Comparison of ENCODE assay signal across 25 cellular contexts in the genomic region with DNA sequence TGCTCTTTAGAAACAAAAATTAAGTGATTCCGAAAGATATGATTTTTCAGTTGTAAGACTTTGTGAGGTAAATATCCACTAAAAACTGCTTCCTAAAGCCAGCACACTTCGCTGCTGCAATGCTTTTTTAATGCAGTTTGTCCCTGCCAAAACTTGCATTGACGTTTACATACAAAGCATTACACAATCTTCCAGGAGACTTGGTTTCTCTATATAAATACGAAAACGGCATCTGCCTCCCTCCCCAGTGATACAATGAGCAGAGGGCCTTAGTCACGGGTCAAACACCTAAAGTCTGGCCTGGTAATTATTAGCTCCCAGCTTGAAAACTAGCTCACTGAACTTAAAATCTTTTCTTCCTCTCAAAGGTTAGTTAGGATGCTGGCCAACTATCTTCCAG.
A peak's percentile ranks its signal among the peaks of the same experiment; 100 is the strongest.
DNase-seq lines count a peak whose midpoint lies in the region; ATAC-seq, FAIRE-seq and TF ChIP-seq lines count a peak whose summit lies in the region.
"Had no signal": no experiment of that assay in that cellular context is flagged by ENCODE, and none has a peak within 500 bp of the region (broad histone marks: within the 10 kb centered on the region; RNA-seq: fewer than 3 reads in every experiment).

No MANE protein-coding gene starts in this region.

- no peaks in the 10 kb centered on the region for H3K9me3 ChIP-seq in AG04450 (ENCODE audit: control insufficient read depth, insufficient read depth, low read length)
- no peaks in the 10 kb centered on the region for H3K9me3 ChIP-seq in HepG2 (ENCODE audit: low read length)
- H3K9me3 ChIP-seq: left lung, mucosa of descending colon, neutrophil had no signal

- H3K9ac ChIP-seq in HepG2 (ENCODE audit: insufficient read depth, low read depth, low read length): no peak overlapping the region

- CTCF ChIA-PET in AG04450 (lab: Charles Lee) (interaction anchor here (0.9 to 2.0 kb wide), 2 partner anchors 115 to 268 kb away, joined by 3 to 13 read pairs; no protein-coding TSS in a partner anchor), HepG2 (lab: Yijun Ruan, JAX; ENCODE audit: low intra/inter-chr PET ratio, low total read pairs) (no interaction called here)

- no peak overlapping the region for H2AFZ ChIP-seq in HepG2 (ENCODE audit: low read length)
- H2AFZ ChIP-seq in GM23338: no peak overlapping the region

- H3K79me2 ChIP-seq in HepG2 (ENCODE audit: insufficient read depth, low read length) (no peaks in the 10 kb centered on the region), GM23338 (replicated peaks; ENCODE audit: insufficient read depth) (no peaks in the 10 kb centered on the region; the same call in 1 of the 2 replicates)

- H3K36me3 ChIP-seq in HepG2 (replicated peaks in 1 of 2; ENCODE audit: control insufficient read depth in 1 of 2, insufficient read depth in 2 of 2, low read length in 2 of 2) (no peaks in the 10 kb centered on the region), GM23338 (ENCODE audit: insufficient read depth) (no peaks in the 10 kb centered on the region)
- H3K36me3 ChIP-seq: left lung, neutrophil had no signal

- TF ChIP-seq CTCF in AG04450 (IDR thresholded peaks at IDR 0.05; ENCODE audit: low read depth, low read length) (no peak), fibroblast of pulmonary artery (IDR thresholded peaks at IDR 0.05; ENCODE audit: low read length, missing control alignments) (no peak), HepG2 (CRISPR knock-in tag; IDR thresholded peaks at IDR 0.05) (no peak), GM23338 (conservative IDR thresholded peaks at IDR 0.05; ENCODE audit: low read depth in 2 of 2) (no peak), CD14-positive monocyte (IDR thresholded peaks at IDR 0.05) (no peak)

- POLR2A ChIA-PET in AG04450 (lab: Yijun Ruan, JAX): interaction anchor here (1.1 to 1.3 kb wide), 2 partner anchors 30 to 98 kb away, joined by 3 to 5 read pairs; no protein-coding TSS in a partner anchor
- POLR2A ChIA-PET in HepG2 (lab: Yijun Ruan, JAX): interaction anchor here (1.5 kb wide), 1 partner anchor 24 kb away, joined by 3 read pairs; no protein-coding TSS in a partner anchor

- H3K36me3 Mint-ChIP-seq in GM23338 (ENCODE audit: low read depth) (no peaks in the 10 kb centered on the region), CD14-positive monocyte (no peaks in the 10 kb centered on the region)
- H3K36me3 Mint-ChIP-seq: activated naive CD8-positive, alpha-beta T cell treated with anti-CD3 and anti-CD28 coated beads for 36 hours had no signal

- no peak overlapping the region for H3K4me3 ChIP-seq in AG04450 (ENCODE audit: low read depth, low read length)
- no peak overlapping the region for H3K4me3 ChIP-seq in fibroblast of pulmonary artery (replicated peaks; ENCODE audit: low read depth, low read length)
- no peak overlapping the region for H3K4me3 ChIP-seq in HepG2 (replicated peaks in 1 of 3; ENCODE audit: insufficient read depth in 1 of 3, low read depth in 2 of 3, low read length in 3 of 3)
- H3K4me3 ChIP-seq in GM23338: no peak overlapping the region
- H3K4me3 ChIP-seq: left lung, mucosa of descending colon had no signal

- H3F3A ChIP-seq in GM23338 (replicated peaks; ENCODE audit: low read depth): no peaks in the 10 kb centered on the region

- H3K27ac Mint-ChIP-seq in GM23338 (no peak overlapping the region), CD14-positive monocyte (no peak overlapping the region)
- H3K27ac Mint-ChIP-seq: activated naive CD8-positive, alpha-beta T cell treated with anti-CD3 and anti-CD28 coated beads for 36 hours had no signal

- TF ChIP-seq POLR2A in HepG2 (IDR thresholded peaks at IDR 0.05; ENCODE audit: insufficient read depth in 1 of 2, low read depth in 2 of 2, low read length in 2 of 2): no peak

- H3K4me3 Mint-ChIP-seq in GM23338 (no peak overlapping the region), CD14-positive monocyte (no peak overlapping the region)
- H3K4me3 Mint-ChIP-seq: activated naive CD8-positive, alpha-beta T cell treated with anti-CD3 and anti-CD28 coated beads for 36 hours had no signal

- WGBS in HepG2 (ENCODE audit: low lambda C conversion rate): 16% methylated on average over 6 of the region's 6 CpGs

- ATAC-seq in HepG2: no peak
- no peak for ATAC-seq in GM23338
- ATAC-seq: activated CD4-positive, CD25-positive, alpha-beta regulatory T cell treated with anti-CD3 and anti-CD28 coated beads, Interleukin-2, amount 50 U/mL, for 24 hours; foreskin keratinocyte; left lung; mucosa of descending colon; Panc1; SK-N-SH treated with all-trans-retinoic acid at 6 μM for 48 hours had no signal

- no peak for TF ChIP-seq EP300 in HepG2 (IDR thresholded peaks at IDR 0.05; ENCODE audit: low read depth in 2 of 2, low read length in 2 of 2)
- TF ChIP-seq EP300 in HepG2 (CRISPR knock-in tag; IDR thresholded peaks at IDR 0.05; ENCODE audit: borderline replicate concordance): no peak

- FAIRE-seq in HepG2 (lab: Jason Lieb, UNC): no peak
- FAIRE-seq: A204.1, GM12891 had no signal

- H4K20me1 ChIP-seq in HepG2 (ENCODE audit: insufficient read depth, low read length): no peaks in the 10 kb centered on the region
- no peaks in the 10 kb centered on the region for H4K20me1 ChIP-seq in GM23338 (replicated peaks; ENCODE audit: insufficient read depth)

- no peaks in the 10 kb centered on the region for H3K9me3 Mint-ChIP-seq in GM23338
- H3K9me3 Mint-ChIP-seq in CD14-positive monocyte: peaks cover 0 to 4% (median 0%) of the 10 kb centered on the region in 7 donors
- H3K9me3 Mint-ChIP-seq: activated naive CD8-positive, alpha-beta T cell treated with anti-CD3 and anti-CD28 coated beads for 36 hours had no signal

- peak overlapping the region; percentile 47 for H3K27ac ChIP-seq in AG04450 (ENCODE audit: low read depth, low read length)
- H3K27ac ChIP-seq in HepG2 (ENCODE audit: extremely low read length, insufficient read depth, low read length): no peak overlapping the region
- no peak overlapping the region for H3K27ac ChIP-seq in GM23338 (ENCODE audit: low read depth)
- H3K27ac ChIP-seq: C4-2B, foreskin keratinocyte, left lung, neutrophil had no signal

- in situ Hi-C loops in HepG2 (cut with HindIII; ENCODE audit: extremely low pct_ligation_motif_present, low pct_unique_long_range_greater_than_20kb): no loop called here

- intact Hi-C loops in HepG2 (cut with micrococcal nuclease; ENCODE audit: unreplicated experiment): no loop called here
- intact Hi-C loops in CD14-positive monocyte (cut with micrococcal nuclease): no loop called here

- BruUV-seq in HepG2 (replicated peaks; lab: Mats Ljungman, UMichigan): no TSS peak

- H3K27me3 ChIP-seq in AG04450 (ENCODE audit: control insufficient read depth, insufficient read depth, low read length) (no peaks in the 10 kb centered on the region), HepG2 (ENCODE audit: control insufficient read depth in 1 of 2, insufficient read depth in 2 of 2, low read length in 2 of 2) (no peaks in the 10 kb centered on the region), GM23338 (ENCODE audit: insufficient read depth) (no peaks in the 10 kb centered on the region)
- H3K27me3 ChIP-seq: foreskin keratinocyte, left lung had no signal

- no peaks in the 10 kb centered on the region; the same call in 1 of the 2 replicates for H3K9me2 ChIP-seq in GM23338 (ENCODE audit: insufficient read depth)

- no peak overlapping the region for H3K4me2 ChIP-seq in HepG2 (ENCODE audit: low read depth, low read length)
- H3K4me2 ChIP-seq in GM23338: no peak overlapping the region

- H3K27me3 Mint-ChIP-seq in GM23338 (ENCODE audit: insufficient read depth, low read depth, poor library complexity) (peaks cover 5% of the 10 kb centered on the region), CD14-positive monocyte (ENCODE audit: low read depth in 3 of 3) (peaks cover 0 to 2% (median 1%) of the 10 kb centered on the region in 3 donors)

- no peaks in the 10 kb centered on the region for H3K4me1 ChIP-seq in HepG2 (ENCODE audit: insufficient read depth, low read length)
- H3K4me1 ChIP-seq in GM23338 (ENCODE audit: insufficient read depth): peaks cover 19% of the 10 kb centered on the region
- H3K4me1 ChIP-seq: left lung had no signal

- peak; percentile 64 for DNase-seq in AG04450 (ENCODE audit: low read depth, low spot score)
- peak; percentile 59 for DNase-seq in amniotic epithelial cell (ENCODE audit: low read depth)
- peak; percentile 88 for DNase-seq in fibroblast of pulmonary artery (ENCODE audit: low read depth)
- no peak for DNase-seq in HepG2 (ENCODE audit: low spot score)
- no peak for DNase-seq in activated naive CD4-positive, alpha-beta T cell treated with anti-CD3 and anti-CD28 coated beads, Interleukin-2, amount 50 U/mL, for 16 hours
- DNase-seq in GM23338 (ENCODE audit: low spot score): no peak
- DNase-seq in OCI-M2 (lab: John Stamatoyannopoulos, UW; ENCODE audit: unreplicated experiment): no peak
- no peak for DNase-seq in CD14-positive monocyte (ENCODE audit: low spot score)
- DNase-seq: activated naive CD8-positive, alpha-beta T cell treated with anti-CD3 and anti-CD28 coated beads for 36 hours; central memory CD4-positive, alpha-beta T cell; foreskin keratinocyte; GF-D8; H7; left lung; mucosa of descending colon; NCI-H1436; NCI-H2171; NCI-H82 had no signal

- H3K4me1 Mint-ChIP-seq in GM23338: peaks cover 47% of the 10 kb centered on the region
- no peaks in the 10 kb centered on the region for H3K4me1 Mint-ChIP-seq in CD14-positive monocyte

- no peak for TF ChIP-seq RAD21 in HepG2 (CRISPR knock-in tag; IDR thresholded peaks at IDR 0.05)

TF ChIP-seq in HepG2, 621 proteins besides CTCF, POLR2A, EP300 and RAD21 (continues in another document):
- TF ChIP-seq CEBPB (IDR thresholded peaks at IDR 0.05; ENCODE audit: borderline replicate concordance, low read depth, low read length): 0 out of 2 replicates have a peak, but pooled peaks have one; percentile 18

TF ChIP-seq in GM23338, 12 proteins besides CTCF, POLR2A, EP300 and RAD21 (continues in another document):
- TF ChIP-seq CREB1 (CRISPR knock-in tag; IDR thresholded peaks at IDR 0.05; ENCODE audit: low read depth) (no peak), JUNB (IDR thresholded peaks at IDR 0.05; ENCODE audit: unreplicated experiment) (no peak), EZH2phosphoT487 (IDR thresholded peaks at IDR 0.05; ENCODE audit: unreplicated experiment) (no peak)

Comparison
In these comparisons a context has a peak if more than half of its experiments do, and no peak if none do; other contexts are left out.
1. DNase-seq: peak in AG04450 (single experiment), amniotic epithelial cell (single experiment) and fibroblast of pulmonary artery (single experiment); none in HepG2 (single experiment), activated naive CD4-positive, alpha-beta T cell treated with anti-CD3 and anti-CD28 coated beads, Interleukin-2, amount 50 U/mL, for 16 hours (single experiment), GM23338 (single experiment), OCI-M2 (single experiment) and CD14-positive monocyte (single experiment).